In genomic region chr17:29175349-29175748, GRCh38 we compare ENCODE assay signal across 13 cellular contexts. TPM values are rescaled to one million over a fixed set of nuclear protein-coding genes. Genes with fewer than 3 reads are reported as not detected.
DNase-seq lines count a peak whose midpoint lies in the region; ATAC-seq and TF ChIP-seq lines count a peak whose summit lies in the region.
"Had no signal": no experiment of that assay in that cellular context is flagged by ENCODE, and none has a peak within 500 bp of the region (broad histone marks: within the 10 kb centered on the region; RNA-seq: fewer than 3 reads in every experiment).

No MANE protein-coding gene starts in this region.

- H3K27me3 Mint-ChIP-seq in WTC11 (ENCODE audit: low read depth) (no peaks in the 10 kb centered on the region; the same call in 1 of the 2 replicates), glutamatergic neuron (ENCODE audit: unreplicated experiment) (peaks cover 10% of the 10 kb centered on the region)
- H3K27me3 Mint-ChIP-seq: CD8-positive, alpha-beta memory T cell had no signal

- H3K4me1 ChIP-seq in PC-9 (replicated peaks; ENCODE audit: insufficient read depth) (peaks cover 39% of the 10 kb centered on the region), colonic mucosa (peaks cover 6% of the 10 kb centered on the region)

- DNase-seq in PC-9 (no peak), WTC11 (ENCODE audit: low spot score) (no peak), mesenteric fat pad (ENCODE audit: low spot score) (peak; percentile 33), DMS79 (lab: John Stamatoyannopoulos, UW) (no peak), glutamatergic neuron (no peak), colonic mucosa (no peak)
- DNase-seq: CD8-positive, alpha-beta memory T cell; DND-41; KG1; NCI-H2029; NCI-H526 treated with DMSO at 0.1 percent for 48 hours; SHP77 treated with DMSO at 0.1 percent for 48 hours had no signal

- no peak overlapping the region for H3K9ac ChIP-seq in colonic mucosa (ENCODE audit: low read depth in 2 of 2, low read length in 2 of 2)

- CTCF ChIA-PET in PC-9 (lab: Charles Lee) = interaction anchor here (0.6 kb wide), 1 partner anchor 59 kb away, joined by 10 read pairs; no protein-coding TSS in a partner anchor
- CTCF ChIA-PET in WTC11 (lab: Charles Lee) = interaction anchor here (1.1 to 10.2 kb wide), 4 partner anchors 24 to 51 kb away, joined by 4 to 464 read pairs (median 67); no protein-coding TSS in a partner anchor

- H2AFZ ChIP-seq in PC-9 = no peak overlapping the region

- H3K36me3 ChIP-seq in PC-9 (ENCODE audit: low read depth) = 0 out of 2 replicates have a peak, but pooled peaks cover 11% of the 10 kb centered on the region
- H3K36me3 ChIP-seq in colonic mucosa = no peaks in the 10 kb centered on the region

- intact Hi-C loops in PC-9 (cut with micrococcal nuclease; ENCODE audit: unreplicated experiment) = no loop called here
- intact Hi-C loops in colonic mucosa (cut with DNase I) = no loop called here

- peaks cover 3% of the 10 kb centered on the region; the same call in 1 of the 2 replicates for H3K36me3 Mint-ChIP-seq in WTC11
- no peaks in the 10 kb centered on the region for H3K36me3 Mint-ChIP-seq in glutamatergic neuron (ENCODE audit: unreplicated experiment)

- POLR2A ChIA-PET in PC-9 (lab: Charles Lee; ENCODE audit: unreplicated experiment) = interaction anchor here (0.6 kb wide), 2 partner anchors 65 to 478 kb away, joined by 3 to 7 read pairs; no protein-coding TSS in a partner anchor
- POLR2A ChIA-PET in WTC11 (lab: Charles Lee) = no interaction called here

- H3K79me2 ChIP-seq in PC-9 (ENCODE audit: low read depth) = peaks cover 80% of the 10 kb centered on the region

- ATAC-seq in WTC11 (no peak), GM18520 (IDR thresholded peaks at IDR 0.05; ENCODE audit: unreplicated experiment) (no peak)

- no peaks in the 10 kb centered on the region for H3K9me2 ChIP-seq in PC-9 (ENCODE audit: insufficient read depth)

- H3K27ac Mint-ChIP-seq in WTC11 = no peak overlapping the region
- H3K27ac Mint-ChIP-seq in glutamatergic neuron (ENCODE audit: unreplicated experiment) = no peak overlapping the region

- H3K4me3 Mint-ChIP-seq in WTC11 (no peak overlapping the region), glutamatergic neuron (ENCODE audit: unreplicated experiment) (no peak overlapping the region)

- H3K9me3 Mint-ChIP-seq in WTC11 (no peaks in the 10 kb centered on the region), glutamatergic neuron (ENCODE audit: unreplicated experiment) (no peaks in the 10 kb centered on the region)
- H3K9me3 Mint-ChIP-seq: CD8-positive, alpha-beta memory T cell had no signal

- peaks cover 26% of the 10 kb centered on the region for H3K4me1 Mint-ChIP-seq in WTC11
- H3K4me1 Mint-ChIP-seq in glutamatergic neuron (ENCODE audit: low read depth, unreplicated experiment) = peaks cover 15% of the 10 kb centered on the region

- BruUV-seq in PC-9 (replicated peaks; lab: Mats Ljungman, UMichigan) = no TSS peak

- peak overlapping the region; percentile 71; the same call in 1 of the 2 replicates for H3K4me3 ChIP-seq in PC-9
- H3K4me3 ChIP-seq in colonic mucosa = no peak overlapping the region

- H3K4me2 ChIP-seq in PC-9 = peak overlapping the region; percentile 96

- peaks cover 4% of the 10 kb centered on the region; the same call in 1 of the 2 replicates for H4K20me1 ChIP-seq in PC-9 (ENCODE audit: insufficient read depth)

- no peaks in the 10 kb centered on the region for H3K27me3 ChIP-seq in PC-9 (ENCODE audit: insufficient read depth, low read depth)
- H3K27me3 ChIP-seq in colonic mucosa = no peaks in the 10 kb centered on the region

- H3K27ac ChIP-seq in PC-9 = no peak overlapping the region
- H3K27ac ChIP-seq in colonic mucosa = no peak overlapping the region

- peaks cover 34% of the 10 kb centered on the region for H3F3A ChIP-seq in PC-9 (ENCODE audit: insufficient read depth, low read depth)

- TF ChIP-seq CTCF in PC-9 (conservative IDR thresholded peaks at IDR 0.05) = no peak
- TF ChIP-seq CTCF in WTC11 (IDR thresholded peaks at IDR 0.05) = no peak
- no peak for TF ChIP-seq CTCF in glutamatergic neuron (IDR thresholded peaks at IDR 0.05; ENCODE audit: partially characterized antibody, unreplicated experiment)
- no peak for TF ChIP-seq CTCF in colonic mucosa (IDR thresholded peaks at IDR 0.05)

- no peaks in the 10 kb centered on the region for H3K9me3 ChIP-seq in PC-9 (ENCODE audit: insufficient read depth, low read depth)
- H3K9me3 ChIP-seq in colonic mucosa = no peaks in the 10 kb centered on the region

TF ChIP-seq in WTC11, 78 proteins besides CTCF, POLR2A, EP300 and RAD21:
- TF ChIP-seq ZNF121 (CRISPR knock-in tag; IDR thresholded peaks at IDR 0.05) = peak; percentile 69; the same call in 1 of the 2 replicates
- no peak for TF ChIP-seq NR3C1 (CRISPR knock-in tag; conservative IDR thresholded peaks at IDR 0.05; ENCODE audit: low read depth)

RNA-seq across cellular contexts. Expression of gene MYO18A, which starts 4.8 kb away (rescaled TPM):
- 150 and 158 TPM in 2 replicates for total RNA-seq in PC-9 (2021)
- 38.5 to 54.9 TPM (median 42.5 TPM) in 3 replicates for total RNA-seq in WTC11 (2021)
- 48.6 TPM for total RNA-seq in mesenteric fat pad
- total RNA-seq in glutamatergic neuron (ENCODE audit: unreplicated experiment) = 465 TPM
- total RNA-seq in colonic mucosa = 100 to 1,000 TPM in 1 of 2 donors, 10 to 100 TPM in 1; 63.3 to 112 TPM
